Comparison of ENCODE assay signal across 8 cellular contexts in the genomic region with DNA sequence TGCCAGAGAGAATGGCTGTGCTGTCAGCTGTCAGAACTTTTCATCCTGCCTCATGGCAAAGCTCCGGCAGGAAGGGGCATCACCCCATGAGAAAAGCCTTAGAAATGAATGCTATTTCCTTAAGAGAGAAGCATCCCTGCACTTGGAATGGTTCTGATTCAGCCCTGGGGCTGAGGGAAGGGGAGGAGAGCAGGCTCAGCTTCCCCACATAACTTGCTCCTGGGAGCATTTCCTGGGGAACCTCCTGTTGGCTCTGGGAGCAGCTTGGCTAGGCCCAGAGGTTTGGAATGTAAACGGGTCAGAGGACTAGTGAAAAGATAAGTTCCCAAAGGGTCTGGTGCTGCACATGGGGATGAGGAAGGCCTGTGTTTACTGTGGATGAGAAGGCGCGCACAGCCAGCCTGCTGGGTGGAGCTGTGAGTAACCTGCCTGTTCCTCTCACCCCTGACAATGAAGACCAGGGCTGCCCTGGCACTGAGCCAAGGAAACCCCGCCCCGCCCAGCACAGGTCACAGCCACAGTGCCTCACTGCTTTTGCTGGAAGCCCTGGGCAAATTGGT. TPM values are rescaled to one million over a fixed set of nuclear protein-coding genes. Genes with fewer than 3 reads are reported as not detected.
A peak's percentile ranks its signal among the peaks of the same experiment; 100 is the strongest.
DNase-seq lines count a peak whose midpoint lies in the region; ATAC-seq, FAIRE-seq and TF ChIP-seq lines count a peak whose summit lies in the region.

No MANE protein-coding gene starts in this region.

- CTCF ChIA-PET in GM12878 (lab: Yijun Ruan, JAX) = interaction anchor here (0.7 to 8.2 kb wide), 6 partner anchors 7 to 441 kb away, joined by 3 to 80 read pairs (median 6); no protein-coding TSS in a partner anchor

- H2AFZ ChIP-seq in GM12878 (ENCODE audit: control insufficient read depth, low read depth, low read length) = no peak overlapping the region

- WGBS in GM12878 (ENCODE audit: insufficient coverage, insufficient replicate concordance, low lambda C conversion rate, missing lambda C conversion rate) = 23% methylated on average over 6 of the region's 6 CpGs

- no TSS peak for BruUV-seq in GM12878 (replicated peaks; lab: Mats Ljungman, UMichigan)

- 0 out of 6 replicates have a peak, but pooled peaks of 1 of the 3 experiments have one; percentile 0 for TF ChIP-seq CTCF in GM12878 (IDR thresholded peaks at IDR 0.05 in 2 of 3, conservative IDR thresholded peaks at IDR 0.05 in 1 of 3; ENCODE audit: control insufficient read depth in 2 of 3, extremely low read depth in 1 of 3, insufficient read depth in 1 of 3, low read depth in 3 of 3, low read length in 3 of 3)
- TF ChIP-seq CTCF in kidney (IDR thresholded peaks at IDR 0.05; ENCODE audit: borderline replicate concordance, extremely low read depth, insufficient read depth) = no peak

- in situ Hi-C loops in GM12878 (cut with MboI) = no loop called here

- RAD21 ChIA-PET in GM12878 (lab: Charles Lee; ENCODE audit: unreplicated experiment) = interaction anchor here (0.6 to 2.7 kb wide), 6 partner anchors 14 to 389 kb away, joined by 3 to 11 read pairs (median 4); no protein-coding TSS in a partner anchor

- FAIRE-seq in GM12878 (lab: Jason Lieb, UNC) (no peak), kidney (lab: Jason Lieb, UNC) (no peak)

- H3K27me3 ChIP-seq in SJSA1 (replicated peaks) = no peaks in the 10 kb centered on the region
- peaks cover 0 to 2% of the 10 kb centered on the region in 2 experiments; a peak in 1 of 4 replicates for H3K27me3 ChIP-seq in GM12878 (replicated peaks in 1 of 2; ENCODE audit: control insufficient read depth in 2 of 2, insufficient read depth in 2 of 2, low read length in 1 of 2)

- ATAC-seq in GM12878 (peak; percentile 50), HG03378 (IDR thresholded peaks at IDR 0.05; ENCODE audit: unreplicated experiment) (no peak), GM21576 (IDR thresholded peaks at IDR 0.05; ENCODE audit: unreplicated experiment) (no peak)

- peak; percentile 87 for DNase-seq in AG20443 (ENCODE audit: low spot score)
- peak; percentile 7 for DNase-seq in Jurkat, Clone E6-1 (ENCODE audit: low read depth, low spot score)
- peak; percentile 68 to 73 for DNase-seq in SJSA1 (ENCODE audit: low read depth in 1 of 2, low spot score in 2 of 2)
- DNase-seq in GM12878 (ENCODE audit: low read depth, low spot score) = no peak
- DNase-seq in kidney = peak; percentile 83
- DNase-seq in stimulated activated CD8-positive, alpha-beta memory T cell treated with anti-CD3 and anti-CD28 coated beads, Interleukin-15, amount 100 ng/mL, for 24 hours (ENCODE audit: low read depth) = peak; percentile 15

- H3K9ac ChIP-seq in GM12878 (ENCODE audit: control insufficient read depth, insufficient read depth, low read length) (no peak overlapping the region), kidney (ENCODE audit: low read length in 2 of 2) (no peak overlapping the region)

- SMC1A ChIA-PET in GM12878 (lab: Charles Lee; ENCODE audit: uncharacterized antibody, unreplicated experiment) = interaction anchor here (0.9 to 2.2 kb wide), 8 partner anchors 8 to 140 kb away, joined by 3 to 5 read pairs (median 4); no protein-coding TSS in a partner anchor

- no peaks in the 10 kb centered on the region for H4K20me1 ChIP-seq in GM12878 (ENCODE audit: control insufficient read depth, insufficient read depth)

- H3K79me2 ChIP-seq in GM12878 (ENCODE audit: control insufficient read depth, insufficient read depth, low read length) = no peaks in the 10 kb centered on the region

- TF ChIP-seq RAD21 in GM12878 (IDR thresholded peaks at IDR 0.05; ENCODE audit: insufficient read depth, low read depth, low read length) = no peak

- H3K4me2 ChIP-seq in GM12878 (ENCODE audit: control insufficient read depth, insufficient read depth) = no peak overlapping the region

- no peaks in the 10 kb centered on the region for H3K9me3 ChIP-seq in SJSA1 (replicated peaks)
- no peaks in the 10 kb centered on the region for H3K9me3 ChIP-seq in GM12878 (replicated peaks; ENCODE audit: control insufficient read depth, insufficient read depth, low read length)
- no peaks in the 10 kb centered on the region for H3K9me3 ChIP-seq in kidney (ENCODE audit: control insufficient read depth in 1 of 2, low read length in 2 of 2)

- H3K4me3 ChIP-seq in Jurkat, Clone E6-1 (ENCODE audit: low read length) = no peak overlapping the region
- H3K4me3 ChIP-seq in SJSA1 (no peak overlapping the region), GM12878 (no peak overlapping the region), kidney (ENCODE audit: low read length in 2 of 2) (no peak overlapping the region)

- H3K4me1 ChIP-seq in SJSA1 (replicated peaks) (peaks cover 33% of the 10 kb centered on the region), GM12878 (ENCODE audit: control insufficient read depth, insufficient read depth, low read length) (peaks cover 9% of the 10 kb centered on the region; the same call in 1 of the 2 replicates), kidney (ENCODE audit: control insufficient read depth in 1 of 2, insufficient read depth in 1 of 2, low read depth in 1 of 2, low read length in 2 of 2) (no peaks in the 10 kb centered on the region)

- no peak for TF ChIP-seq POLR2A in GM12878 (IDR thresholded peaks at IDR 0.05; ENCODE audit: low read depth, low read length)

- no peak overlapping the region for H3K27ac ChIP-seq in SJSA1
- no peak overlapping the region for H3K27ac ChIP-seq in GM12878 (ENCODE audit: control insufficient read depth, insufficient read depth)
- H3K27ac ChIP-seq in kidney (ENCODE audit: low read depth in 2 of 2, low read length in 2 of 2) = peak overlapping the region in 1 of 2 donors; percentile 71

- POLR2A ChIA-PET in GM12878 (lab: Charles Lee) = no interaction called here

- intact Hi-C loops in GM12878 (cut with micrococcal nuclease; ENCODE audit: unreplicated experiment) (no loop called here), kidney (cut with DNase I) (no loop called here)

- TF ChIP-seq EP300 in GM12878 (IDR thresholded peaks at IDR 0.05; ENCODE audit: borderline replicate concordance in 1 of 2, control insufficient read depth in 1 of 2, low read depth in 2 of 2, low read length in 2 of 2) = no peak

- no peaks in the 10 kb centered on the region for H3K36me3 ChIP-seq in SJSA1
- H3K36me3 ChIP-seq in GM12878 (ENCODE audit: control insufficient read depth in 2 of 2, insufficient read depth in 2 of 2, low read length in 1 of 2) = no peaks in the 10 kb centered on the region
- H3K36me3 ChIP-seq in kidney (ENCODE audit: control insufficient read depth in 1 of 2, insufficient read depth in 2 of 2, low read length in 2 of 2) = no peaks in the 10 kb centered on the region

TF ChIP-seq in GM12878, 131 proteins besides CTCF, POLR2A, EP300 and RAD21 (continues in another document):
- TF ChIP-seq EGR1 (IDR thresholded peaks at IDR 0.05; ENCODE audit: borderline replicate concordance in 1 of 2, low read depth in 2 of 2, low read length in 2 of 2) (no peak), ASH2L (IDR thresholded peaks at IDR 0.05; ENCODE audit: borderline replicate concordance, low read depth) (no peak)

RNA-seq across cellular contexts. Expression of gene PRELP, which starts 5.0 kb away (rescaled TPM):
- not detected for polyA plus RNA-seq in Jurkat, Clone E6-1 (2012; ENCODE audit: insufficient read depth, insufficient read length)
- not detected in 2 replicates for total RNA-seq in SJSA1 (2014; rRNA removed; shearing (Covaris generic))
- total RNA-seq in GM12878 (2013; cell fraction: nucleolus; rRNA removed) = not detected in 2 replicates
- total RNA-seq in GM12878 (2014; rRNA removed) (not detected in 2 replicates), GM12878 (2014; rRNA removed; fragmentation: Illumina TruSeq; extraction: Trizol) (not detected in 2 replicates), GM12878 (2021) (0.05 TPM in 2 replicates), kidney (24.5 TPM)
- not detected for polyA plus RNA-seq in GM12878 (2011; ENCODE audit: low read depth)
- polyA plus RNA-seq in GM12878 (2011; rRNA removed) (not detected in 2 replicates), GM12878 (2014; fragmentation: Illumina TruSeq; extraction: Trizol) (not detected in 2 replicates), GM12878 (2014; fragmentation: Nextera tagmentation; extraction: Ambion mirVana) (not detected), GM12878 (2014; rRNA removed) (not detected in 2 replicates), GM12878 (2016; fragmentation: Nextera tagmentation; extraction: Ambion mirVana) (under 1 TPM in 1 of 2 experiments, not detected in 1; 0.03 TPM), kidney (ENCODE audit: insufficient read depth, low read depth, low replicate concordance) (9.5 TPM)
- not detected in 2 replicates for polyA plus RNA-seq in GM12878 (2011; cell fraction: cytosol; rRNA removed)
- polyA plus RNA-seq in GM12878 (2011; cell fraction: nucleus; rRNA removed) = not detected in 2 replicates
- polyA plus RNA-seq in GM12878 (2012) = not detected in 2 replicates
- polyA minus RNA-seq in GM12878 (2011; rRNA and poly(A)+ RNA removed) = not detected in 2 replicates
- not detected in 2 replicates for polyA minus RNA-seq in GM12878 (2011; cell fraction: cytosol; rRNA and poly(A)+ RNA removed)
- not detected in 2 replicates for polyA minus RNA-seq in GM12878 (2011; cell fraction: nucleus; rRNA and poly(A)+ RNA removed)

RNA-seq across cellular contexts. Expression of gene OPTC, which starts 13.3 kb away (rescaled TPM):
- polyA plus RNA-seq in Jurkat, Clone E6-1 (2012; ENCODE audit: insufficient read depth, insufficient read length) = not detected
- total RNA-seq in SJSA1 (2014; rRNA removed; shearing (Covaris generic)) = not detected in 2 replicates
- not detected in 2 replicates for total RNA-seq in GM12878 (2013; cell fraction: nucleolus; rRNA removed)
- total RNA-seq in GM12878 (2014; rRNA removed) (not detected in 2 replicates), GM12878 (2014; rRNA removed; fragmentation: Illumina TruSeq; extraction: Trizol) (not detected in 2 replicates), GM12878 (2021) (not detected in 2 replicates), kidney (not detected)
- polyA plus RNA-seq in GM12878 (2011; ENCODE audit: low read depth) = not detected
- polyA plus RNA-seq in GM12878 (2011; rRNA removed) (not detected in 2 replicates), GM12878 (2014; fragmentation: Illumina TruSeq; extraction: Trizol) (not detected in 2 replicates), GM12878 (2014; fragmentation: Nextera tagmentation; extraction: Ambion mirVana) (not detected), GM12878 (2014; rRNA removed) (not detected in 2 replicates), GM12878 (2016; fragmentation: Nextera tagmentation; extraction: Ambion mirVana) (not detected), kidney (ENCODE audit: insufficient read depth, low read depth, low replicate concordance) (not detected)
- not detected in 2 replicates for polyA plus RNA-seq in GM12878 (2011; cell fraction: cytosol; rRNA removed)
- not detected in 2 replicates for polyA plus RNA-seq in GM12878 (2011; cell fraction: nucleus; rRNA removed)
- not detected in 2 replicates for polyA plus RNA-seq in GM12878 (2012)
- polyA minus RNA-seq in GM12878 (2011; rRNA and poly(A)+ RNA removed) = not detected in 2 replicates
- polyA minus RNA-seq in GM12878 (2011; cell fraction: cytosol; rRNA and poly(A)+ RNA removed) = not detected in 2 replicates
- polyA minus RNA-seq in GM12878 (2011; cell fraction: nucleus; rRNA and poly(A)+ RNA removed) = not detected in 2 replicates

Comparison
In these comparisons a context has a peak if more than half of its experiments do, and no peak if none do; other contexts are left out.
1. RNA of gene PRELP, which starts 5.0 kb away (total RNA-seq): 24.5 TPM in kidney (single experiment); not detected in SJSA1 and 0.05 TPM in GM12878; every median in the first group is over 10 times any median in the second.